Comparison of ENCODE assay signal across 2 cellular contexts in genomic region chr17:81700353-81701287, GRCh38.
TF ChIP-seq lines count a peak whose summit lies in the region.

No MANE protein-coding gene starts in this region.

TF ChIP-seq in HEK293, 187 proteins besides CTCF, POLR2A, EP300 and RAD21 (continued from another document):
- TF ChIP-seq HIC1 (tag by site-specific recombination; IDR thresholded peaks at IDR 0.05) (no peak), GLIS1 (tag by site-specific recombination; IDR thresholded peaks at IDR 0.05) (peak; percentile 5; the same call in 1 of the 2 replicates), KLF16 (tag by site-specific recombination; IDR thresholded peaks at IDR 0.05) (no peak), ZNF138 (tag by site-specific recombination; IDR thresholded peaks at IDR 0.05; ENCODE audit: borderline replicate concordance) (no peak), ZNF677 (tag by site-specific recombination; IDR thresholded peaks at IDR 0.05) (no peak), ZIC2 (tag by site-specific recombination; IDR thresholded peaks at IDR 0.05) (peak; percentile 90), ZNF423 (tag by site-specific recombination; IDR thresholded peaks at IDR 0.05) (peak; percentile 39; the same call in 1 of the 2 replicates)

TF ChIP-seq in WTC11, 78 proteins besides CTCF, POLR2A, EP300 and RAD21 (continued from another document):
- TF ChIP-seq AR (CRISPR knock-in tag; IDR thresholded peaks at IDR 0.05), result no peak
- TF ChIP-seq KAT7 (CRISPR knock-in tag; IDR thresholded peaks at IDR 0.05; ENCODE audit: borderline replicate concordance), result no peak
- TF ChIP-seq ZNF425 (CRISPR knock-in tag; conservative IDR thresholded peaks at IDR 0.05), result no peak
- no peak for TF ChIP-seq EMX1 (CRISPR knock-in tag; IDR thresholded peaks at IDR 0.05)
